Comparison of ENCODE assay signal across 1 cellular context in genomic region chr4:138218976-138219375, GRCh38.
TF ChIP-seq lines count a peak whose summit lies in the region.

No MANE protein-coding gene starts in this region.

TF ChIP-seq in IMR-90, 13 proteins besides CTCF, POLR2A, EP300 and RAD21 (continued from another document):
- TF ChIP-seq MAZ (IDR thresholded peaks at IDR 0.05; ENCODE audit: borderline replicate concordance, low read depth, low read length) (no peak), NFE2L2 (IDR thresholded peaks at IDR 0.05; ENCODE audit: low read depth, low read length) (no peak), SMC3 (IDR thresholded peaks at IDR 0.05; ENCODE audit: low read depth, low read length) (no peak), BHLHE40 (IDR thresholded peaks at IDR 0.05; ENCODE audit: low read depth, low read length) (no peak), USF2 (IDR thresholded peaks at IDR 0.05; ENCODE audit: low read depth, low read length) (no peak), MXI1 (IDR thresholded peaks at IDR 0.05; ENCODE audit: borderline replicate concordance, low read depth, low read length) (no peak)
